In genomic region chr7:125599387-125599786, GRCh38 we compare ENCODE assay signal across 19 cellular contexts.
DNase-seq lines count a peak whose midpoint lies in the region; ATAC-seq and TF ChIP-seq lines count a peak whose summit lies in the region.
"Had no signal": no experiment of that assay in that cellular context is flagged by ENCODE, and none has a peak within 500 bp of the region (broad histone marks: within the 10 kb centered on the region; RNA-seq: fewer than 3 reads in every experiment).

No MANE protein-coding gene starts in this region.

- no peak overlapping the region for H3K27ac Mint-ChIP-seq in GM23338

- no peaks in the 10 kb centered on the region for H4K20me1 ChIP-seq in GM23338 (replicated peaks; ENCODE audit: insufficient read depth)
- H4K20me1 ChIP-seq: BLaER1 had no signal

- H3K4me1 ChIP-seq in GM23338 (ENCODE audit: insufficient read depth): no peaks in the 10 kb centered on the region
- H3K4me1 ChIP-seq: BLaER1, SJCRH30 had no signal

- H3K9me2 ChIP-seq in GM23338 (ENCODE audit: insufficient read depth): no peaks in the 10 kb centered on the region

- H3F3A ChIP-seq in GM23338 (replicated peaks; ENCODE audit: low read depth): no peaks in the 10 kb centered on the region

- no peaks in the 10 kb centered on the region for H3K36me3 Mint-ChIP-seq in GM23338 (ENCODE audit: low read depth)

- no peaks in the 10 kb centered on the region for H3K27me3 Mint-ChIP-seq in GM23338 (ENCODE audit: insufficient read depth, low read depth, poor library complexity)

- no peaks in the 10 kb centered on the region for H3K27me3 ChIP-seq in GM23338 (ENCODE audit: insufficient read depth)
- H3K27me3 ChIP-seq: BLaER1, MG63, SJCRH30 had no signal

- H3K4me1 Mint-ChIP-seq in GM23338: no peaks in the 10 kb centered on the region

- ATAC-seq in GM23338: no peak

- TF ChIP-seq CTCF in GM23338 (conservative IDR thresholded peaks at IDR 0.05; ENCODE audit: low read depth in 2 of 2) (no peak), choroid plexus epithelial cell (conservative IDR thresholded peaks at IDR 0.05; ENCODE audit: low read depth, low read length) (no peak)

- no peaks in the 10 kb centered on the region for H3K36me3 ChIP-seq in GM23338 (ENCODE audit: insufficient read depth)
- H3K36me3 ChIP-seq: BLaER1, MG63, SJCRH30 had no signal

- H3K4me3 ChIP-seq in GM23338: no peak overlapping the region
- no peak overlapping the region for H3K4me3 ChIP-seq in choroid plexus epithelial cell (ENCODE audit: low read depth, low read length)
- H3K4me3 ChIP-seq: BLaER1, GM23248, MG63, SJCRH30 had no signal

- no peak overlapping the region for H3K27ac ChIP-seq in GM23338 (ENCODE audit: low read depth)
- H3K27ac ChIP-seq: BLaER1, GM23248, HL-60, SJCRH30 had no signal

- in situ Hi-C loops in G401 (cut with HindIII; ENCODE audit: low sequenced_read_pairs): no loop called here

- no peaks in the 10 kb centered on the region for H3K9me3 Mint-ChIP-seq in GM23338

- no peaks in the 10 kb centered on the region for H3K79me2 ChIP-seq in GM23338 (replicated peaks; ENCODE audit: insufficient read depth)

- DNase-seq in GM23338 (ENCODE audit: low spot score): no peak
- DNase-seq in RKO (ENCODE audit: low spot score): peak; percentile 62
- DNase-seq in choroid plexus epithelial cell (ENCODE audit: low read depth): peak; percentile 6
- peak; percentile 12 for DNase-seq in renal cortical epithelial cell (ENCODE audit: low read depth)
- DNase-seq in AG08396 (ENCODE audit: low spot score): no peak
- no peak for DNase-seq in anterior cingulate cortex (lab: John Stamatoyannopoulos, UW)
- DNase-seq in G401 (ENCODE audit: low spot score): no peak
- DNase-seq: DMS 273 treated with DMSO at 0.1 percent for 48 hours, GM23248, KG1, MG63, NCI-H1105, NCI-H1694 treated with DMSO at 0.1 percent for 48 hours, NCI-H2171, NCI-H82, SJCRH30, SW 1271 had no signal

- no peak overlapping the region for H3K4me3 Mint-ChIP-seq in GM23338

- no peak overlapping the region for H3K4me2 ChIP-seq in GM23338
- H3K4me2 ChIP-seq: BLaER1 had no signal

- H2AFZ ChIP-seq in GM23338: peak overlapping the region; percentile 52; the same call in 1 of the 2 replicates
- H2AFZ ChIP-seq: GM23248 had no signal

TF ChIP-seq in GM23338, 12 proteins besides CTCF, POLR2A, EP300 and RAD21:
- no peak for TF ChIP-seq ZNF331 (CRISPR knock-in tag; IDR thresholded peaks at IDR 0.05; ENCODE audit: low read depth)
- TF ChIP-seq ZNF114 (CRISPR knock-in tag; IDR thresholded peaks at IDR 0.05): no peak
- TF ChIP-seq ZNF462 (CRISPR knock-in tag; IDR thresholded peaks at IDR 0.05): no peak
- TF ChIP-seq NANOG (IDR thresholded peaks at IDR 0.05; ENCODE audit: borderline replicate concordance): no peak
- TF ChIP-seq ETS1 (IDR thresholded peaks at IDR 0.05): no peak
- TF ChIP-seq STAT1 (IDR thresholded peaks at IDR 0.05; ENCODE audit: unreplicated experiment): no peak
- TF ChIP-seq POLR2AphosphoS5 (IDR thresholded peaks at IDR 0.05; ENCODE audit: low read depth): no peak
- TF ChIP-seq EZH2phosphoT487 (IDR thresholded peaks at IDR 0.05; ENCODE audit: unreplicated experiment): no peak
- TF ChIP-seq JUNB (IDR thresholded peaks at IDR 0.05; ENCODE audit: unreplicated experiment): no peak
- TF ChIP-seq CREB1 (CRISPR knock-in tag; IDR thresholded peaks at IDR 0.05; ENCODE audit: low read depth): no peak
- TF ChIP-seq REST (IDR thresholded peaks at IDR 0.05; ENCODE audit: unreplicated experiment): no peak
- TF ChIP-seq EZH2 (IDR thresholded peaks at IDR 0.05; ENCODE audit: low read depth, unreplicated experiment): no peak

Comparison
In these comparisons a context has a peak if more than half of its experiments do, and no peak if none do; other contexts are left out.
1. DNase-seq: peak in RKO (single experiment), choroid plexus epithelial cell (single experiment) and renal cortical epithelial cell (single experiment); none in GM23338 (single experiment), AG08396 (single experiment), anterior cingulate cortex (0 of 58) and G401 (single experiment).